Comparison of ENCODE assay signal across 22 cellular contexts in genomic region chr9:127303830-127304229, GRCh38. TPM values are rescaled to one million over a fixed set of nuclear protein-coding genes. Genes with fewer than 3 reads are reported as not detected.
DNase-seq lines count a peak whose midpoint lies in the region; ATAC-seq, FAIRE-seq and TF ChIP-seq lines count a peak whose summit lies in the region.
"Had no signal": no experiment of that assay in that cellular context is flagged by ENCODE, and none has a peak within 500 bp of the region (broad histone marks: within the 10 kb centered on the region; RNA-seq: fewer than 3 reads in every experiment).

No MANE protein-coding gene starts in this region.

- H2BK120ac ChIP-seq in IMR-90 (ENCODE audit: low read depth, low read length) = no peak overlapping the region

- 0 out of 2 replicates have a peak overlapping the region, but pooled peaks have one; percentile 27 for H2BK20ac ChIP-seq in IMR-90 (ENCODE audit: low read depth, low read length)

- H2BK5ac ChIP-seq in IMR-90 (ENCODE audit: low read depth, low read length, poor library complexity, severe bottlenecking) = peak overlapping the region; percentile 30

- H3K27me3 ChIP-seq in IMR-90 (ENCODE audit: control insufficient read depth, insufficient read depth, low read length) = no peaks in the 10 kb centered on the region
- H3K27me3 ChIP-seq in bronchial epithelial cell (ENCODE audit: control insufficient read depth, insufficient read depth, low read length) = no peaks in the 10 kb centered on the region
- H3K27me3 ChIP-seq in liver (ENCODE audit: control insufficient read depth in 4 of 4, insufficient read depth in 4 of 4, low read length in 3 of 4) = no peaks in the 10 kb centered on the region
- no peaks in the 10 kb centered on the region for H3K27me3 ChIP-seq in gastrocnemius medialis
- H3K27me3 ChIP-seq: BE2C had no signal

- BruUV-seq in IMR-90 (replicated peaks; lab: Mats Ljungman, UMichigan) = no TSS peak

- 0 out of 2 replicates have a peak overlapping the region, but pooled peaks have one; percentile 16 for H3K14ac ChIP-seq in IMR-90 (replicated peaks; ENCODE audit: low read depth, low read length)

- H3K4me2 ChIP-seq in IMR-90 (ENCODE audit: low read depth, low read length) = no peak overlapping the region
- H3K4me2 ChIP-seq: SK-N-SH had no signal

- H3K79me1 ChIP-seq in IMR-90 (ENCODE audit: low read depth in 1 of 2, low read length in 2 of 2) = no peaks in the 10 kb centered on the region

- H3K36me3 ChIP-seq in IMR-90 (ENCODE audit: control insufficient read depth, insufficient read depth, low read length) (no peaks in the 10 kb centered on the region), bronchial epithelial cell (ENCODE audit: control insufficient read depth, insufficient read depth, low read length) (no peaks in the 10 kb centered on the region), liver (ENCODE audit: control insufficient read depth in 4 of 4, insufficient read depth in 3 of 4, low read depth in 1 of 4, low read length in 3 of 4) (no peaks in the 10 kb centered on the region), gastrocnemius medialis (no peaks in the 10 kb centered on the region)

- H3K9ac ChIP-seq in IMR-90 (ENCODE audit: low read depth, low read length) = no peak overlapping the region
- H3K9ac ChIP-seq in liver (ENCODE audit: low read depth in 1 of 2, low read length in 2 of 2) = peak overlapping the region in 1 of 2 donors; percentile 69
- H3K9ac ChIP-seq: SK-N-SH had no signal

- H4K8ac ChIP-seq in IMR-90 (ENCODE audit: low read depth in 2 of 2, low read length in 2 of 2) = no peak overlapping the region; a peak in 1 of 4 replicates

- DNase-seq in DMS53 (lab: John Stamatoyannopoulos, UW) = peak; percentile 58
- DNase-seq in IMR-90 = peak; percentile 24
- peak; percentile 70 for DNase-seq in bronchial epithelial cell (ENCODE audit: low read depth)
- no peak for DNase-seq in NCI-H524 treated with DMSO at 0.1 percent for 48 hours (lab: John Stamatoyannopoulos, UW)
- DNase-seq in gastrocnemius medialis = no peak
- DNase-seq in NCI-H526 (lab: John Stamatoyannopoulos, UW) = no peak
- DNase-seq: BE2C, MM.1S, NCI-H1048, NCI-H1417 treated with DMSO at 0.1 percent for 48 hours, NCI-H187, NCI-H2107, NCI-H2227 treated with DMSO at 0.1 percent for 48 hours, NCI-H69, SIG-M5, SK-N-SH had no signal

- WGBS in IMR-90 (ENCODE audit: extremely low coverage in 2 of 2, insufficient read length in 1 of 2), 2 experiments = no CpG with 5 or more reads among the region's 1 CpG
- WGBS in liver = 52% methylated on average over 1 of the region's 1 CpG

- POLR2A ChIA-PET in IMR-90 (lab: Charles Lee; ENCODE audit: unreplicated experiment) = no interaction called here

- H2AK5ac ChIP-seq in IMR-90 (ENCODE audit: low read depth, low read length) = no peak overlapping the region

- no peak overlapping the region for H3K23ac ChIP-seq in IMR-90 (ENCODE audit: low read depth, low read length)

- TF ChIP-seq CTCF in IMR-90 (conservative IDR thresholded peaks at IDR 0.05; ENCODE audit: low read depth, low read length) (no peak), bronchial epithelial cell (IDR thresholded peaks at IDR 0.05; ENCODE audit: insufficient read depth, low read length, severe bottlenecking) (no peak), liver (IDR thresholded peaks at IDR 0.05; ENCODE audit: low read depth, low read length, missing input control) (no peak), gastrocnemius medialis (IDR thresholded peaks at IDR 0.05 in 4 of 5, conservative IDR thresholded peaks at IDR 0.05 in 1 of 5) (no peak)

- ATAC-seq in IMR-90 (ENCODE audit: low read depth) (peak; percentile 80), gastrocnemius medialis (no peak)
- ATAC-seq: K562, Panc1 had no signal

- no peak overlapping the region for H2AK9ac ChIP-seq in IMR-90 (replicated peaks; ENCODE audit: low read depth, low read length, poor library complexity)

- no peak overlapping the region; the same call in 2 of the 3 replicates for H2BK15ac ChIP-seq in IMR-90 (ENCODE audit: low read depth, low read length)

- no peaks in the 10 kb centered on the region for H3K9me1 ChIP-seq in IMR-90 (ENCODE audit: insufficient read depth, low read length)

- intact Hi-C loops in IMR-90 (cut with micrococcal nuclease) (no loop called here), gastrocnemius medialis (cut with DNase I; ENCODE audit: low total_unique reads) (no loop called here)

- in situ Hi-C loops in IMR-90 (cut with MboI; ENCODE audit: low sequenced_read_pairs) = no loop called here
- in situ Hi-C loops in gastrocnemius medialis (cut with MboI; ENCODE audit: low sequenced_read_pairs in 4 of 4) = no loop called here

- H3K9me3 ChIP-seq in IMR-90 (ENCODE audit: control insufficient read depth, insufficient read depth, low read length) (no peaks in the 10 kb centered on the region), liver (ENCODE audit: control insufficient read depth in 4 of 4, low read length in 3 of 4) (no peaks in the 10 kb centered on the region), gastrocnemius medialis (no peaks in the 10 kb centered on the region)
- H3K9me3 ChIP-seq: BE2C, SK-N-SH had no signal

- no peak overlapping the region for H3K4ac ChIP-seq in IMR-90 (ENCODE audit: low read depth, low read length)

- H3K27ac ChIP-seq in IMR-90 (ENCODE audit: insufficient read depth, low read length) (peak overlapping the region; percentile 22; the same call in 1 of the 2 replicates), liver (ENCODE audit: low read depth in 1 of 2, low read length in 2 of 2) (peak overlapping the region; percentile 59 to 92), gastrocnemius medialis (no peak overlapping the region)

- H4K5ac ChIP-seq in IMR-90 (ENCODE audit: low read depth, low read length) = peak overlapping the region; percentile 49; the same call in 1 of the 2 replicates

- CTCF ChIA-PET in IMR-90 (lab: Yijun Ruan, JAX) = no interaction called here

- no peak overlapping the region for H4K91ac ChIP-seq in IMR-90 (ENCODE audit: insufficient read depth, low read depth, low read length)

- peak; percentile 60 for FAIRE-seq in bronchial epithelial cell (lab: Jason Lieb, UNC)
- FAIRE-seq: G401.6, GM18507, H1, K562 had no signal

- TF ChIP-seq RAD21 in IMR-90 (IDR thresholded peaks at IDR 0.05; ENCODE audit: low read length) (no peak), liver (IDR thresholded peaks at IDR 0.05) (peak; percentile 10 to 27)

- TF ChIP-seq POLR2A in IMR-90 (IDR thresholded peaks at IDR 0.05; ENCODE audit: low read depth, low read length) (no peak), gastrocnemius medialis (IDR thresholded peaks at IDR 0.05) (no peak)

- dilution Hi-C loops in IMR-90 (cut with HindIII; ENCODE audit: low sequenced_read_pairs, unreplicated experiment) = no loop called here

- H3K56ac ChIP-seq in IMR-90 (ENCODE audit: extremely low read depth, insufficient read depth, low read length) = no peak overlapping the region

- H4K20me1 ChIP-seq in IMR-90 (ENCODE audit: insufficient read depth, low read length) = no peaks in the 10 kb centered on the region

- peaks cover 6% of the 10 kb centered on the region for H3K4me1 ChIP-seq in IMR-90 (ENCODE audit: control insufficient read depth, insufficient read depth, low read length)
- peaks cover 0 to 28% (median 16%) of the 10 kb centered on the region in 4 donors for H3K4me1 ChIP-seq in liver (ENCODE audit: control insufficient read depth in 4 of 4, insufficient read depth in 4 of 4, low read length in 3 of 4)
- peaks cover 24 to 28% of the 10 kb centered on the region in 2 donors for H3K4me1 ChIP-seq in gastrocnemius medialis

- H3K4me3 ChIP-seq in IMR-90 (ENCODE audit: insufficient read depth, low read depth, low read length) = no peak overlapping the region
- no peak overlapping the region for H3K4me3 ChIP-seq in bronchial epithelial cell (ENCODE audit: low read depth, low read length)
- H3K4me3 ChIP-seq in liver (ENCODE audit: low read depth in 1 of 3, low read length in 3 of 3) = no peak overlapping the region
- H3K4me3 ChIP-seq in gastrocnemius medialis = no peak overlapping the region
- H3K4me3 ChIP-seq: K562 had no signal

- no peak overlapping the region for H2AFZ ChIP-seq in IMR-90 (replicated peaks; ENCODE audit: low read length, poor library complexity)

- peak overlapping the region; percentile 69; the same call in 1 of the 2 replicates for H3K18ac ChIP-seq in IMR-90 (ENCODE audit: low read depth, low read length)

TF ChIP-seq in IMR-90, 13 proteins besides CTCF, POLR2A, EP300 and RAD21:
- TF ChIP-seq RFX5 (IDR thresholded peaks at IDR 0.05; ENCODE audit: low read depth, low read length) = no peak
- no peak for TF ChIP-seq MAZ (IDR thresholded peaks at IDR 0.05; ENCODE audit: borderline replicate concordance, low read depth, low read length)
- no peak for TF ChIP-seq FOS (IDR thresholded peaks at IDR 0.05; ENCODE audit: low read depth, low read length)
TF ChIP-seq in IMR-90: peak in this region for 0.

TF ChIP-seq in liver, 16 proteins besides CTCF, POLR2A, EP300 and RAD21 (continues in another document):
- TF ChIP-seq REST (IDR thresholded peaks at IDR 0.05) = peak; percentile 26

RNA-seq across cellular contexts. Expression of gene GARNL3, which starts 39.3 kb away (rescaled TPM):
- 3.9 and 5.0 TPM in 2 replicates for total RNA-seq in IMR-90 (2012; rRNA removed)
- polyA plus RNA-seq in IMR-90 (2012; rRNA removed) = 1.9 and 2.2 TPM in 2 replicates
- 0.91 and 1.0 TPM in 2 replicates for polyA plus RNA-seq in IMR-90 (2012; cell fraction: cytosol; rRNA removed)
- polyA plus RNA-seq in IMR-90 (2012; cell fraction: nucleus; rRNA removed; ENCODE audit: low replicate concordance) = 3.1 and 10.9 TPM in 2 replicates
- 2.4 and 5.4 TPM in 2 replicates for total RNA-seq in bronchial epithelial cell
- 1 to 10 TPM in 1 of 2 donors, under 1 TPM in 1; 0.89 to 6.7 TPM for total RNA-seq in liver
- polyA plus RNA-seq in liver = 1 to 10 TPM; 1.1 to 5.9 TPM
- total RNA-seq in gastrocnemius medialis = 1 to 10 TPM; 2.5 to 5.7 (median 3.0) TPM

Comparison
In these comparisons a context has a peak if more than half of its experiments do, and no peak if none do; other contexts are left out.
1. DNase-seq: peak in DMS53 (single experiment), IMR-90 (single experiment) and bronchial epithelial cell (single experiment); none in NCI-H524 treated with DMSO at 0.1 percent for 48 hours (single experiment), gastrocnemius medialis (0 of 2) and NCI-H526 (0 of 2).
2. H3K27ac ChIP-seq: peak in IMR-90 (single experiment) and liver (2 of 2); none in gastrocnemius medialis (0 of 4).